28 cellular contexts compared by ENCODE assay signal in genomic region chr5:19605846-19606407, GRCh38.
DNase-seq lines count a peak whose midpoint lies in the region; ATAC-seq, FAIRE-seq and TF ChIP-seq lines count a peak whose summit lies in the region.
"Had no signal": no experiment of that assay in that cellular context is flagged by ENCODE, and none has a peak within 500 bp of the region (broad histone marks: within the 10 kb centered on the region; RNA-seq: fewer than 3 reads in every experiment).

No MANE protein-coding gene starts in this region.

- FAIRE-seq in HepG2 (lab: Jason Lieb, UNC): no peak
- FAIRE-seq: endothelial cell of umbilical vein, GM18507 had no signal

- 2% methylated on average over 3 of the region's 3 CpGs for WGBS in HepG2 (ENCODE audit: low lambda C conversion rate)
- 55% methylated on average over 3 of the region's 3 CpGs for WGBS in right lobe of liver (ENCODE audit: insufficient coverage, low coverage, low lambda C conversion rate, missing lambda C conversion rate)

- peaks cover 0 to 10% (median 3%) of the 10 kb centered on the region in 11 donors for H3K9me3 Mint-ChIP-seq in naive thymus-derived CD4-positive, alpha-beta T cell

- no peak for TF ChIP-seq CTCF in HepG2 (CRISPR knock-in tag; IDR thresholded peaks at IDR 0.05)
- TF ChIP-seq CTCF in right lobe of liver (IDR thresholded peaks at IDR 0.05): no peak
- TF ChIP-seq CTCF in RWPE1 (conservative IDR thresholded peaks at IDR 0.05; ENCODE audit: low read depth): no peak

- H3K4me2 ChIP-seq in HepG2 (ENCODE audit: low read depth, low read length): no peak overlapping the region

- H3K4me3 ChIP-seq in HepG2 (replicated peaks in 1 of 3; ENCODE audit: insufficient read depth in 1 of 3, low read depth in 2 of 3, low read length in 3 of 3) (no peak overlapping the region), right lobe of liver (no peak overlapping the region)
- H3K4me3 ChIP-seq in naive thymus-derived CD4-positive, alpha-beta T cell (ENCODE audit: low read length): no peak overlapping the region
- H3K4me3 ChIP-seq: SJSA1, spleen, upper lobe of left lung had no signal

- TF ChIP-seq POLR2A in HepG2 (IDR thresholded peaks at IDR 0.05; ENCODE audit: insufficient read depth in 1 of 2, low read depth in 2 of 2, low read length in 2 of 2): no peak
- TF ChIP-seq POLR2A in right lobe of liver (IDR thresholded peaks at IDR 0.05): no peak

- no peak for TF ChIP-seq RAD21 in HepG2 (CRISPR knock-in tag; IDR thresholded peaks at IDR 0.05)

- no peak overlapping the region for H3K4me3 Mint-ChIP-seq in naive thymus-derived CD4-positive, alpha-beta T cell
- H3K4me3 Mint-ChIP-seq: activated CD8-positive, alpha-beta T cell treated with anti-CD3 and anti-CD28 coated beads for 36 hours; activated naive CD8-positive, alpha-beta T cell treated with anti-CD3 and anti-CD28 coated beads, Interleukin-2, amount 10 ng/mL, durations not matched to agents 7 days and 5 days; IgD-negative memory B cell; stimulated activated effector memory CD8-positive, alpha-beta T cell treated with anti-CD3 and anti-CD28 coated beads, Interleukin-12 subunit alpha, Interleukin-12 subunit beta, amount 100 ng/mL, for 72 hours had no signal

- no peaks in the 10 kb centered on the region for H3K79me2 ChIP-seq in HepG2 (ENCODE audit: insufficient read depth, low read length)

- H3K9me3 ChIP-seq in HepG2 (ENCODE audit: low read length) (peaks cover 16% of the 10 kb centered on the region), right lobe of liver (peaks cover 0 to 4% (median 0%) of the 10 kb centered on the region in 4 donors)
- no peaks in the 10 kb centered on the region for H3K9me3 ChIP-seq in naive thymus-derived CD4-positive, alpha-beta T cell (ENCODE audit: control insufficient read depth in 2 of 3, low read length in 3 of 3)
- H3K9me3 ChIP-seq: SJSA1 had no signal

- H3K4me1 Mint-ChIP-seq in naive thymus-derived CD4-positive, alpha-beta T cell: no peaks in the 10 kb centered on the region
- H3K4me1 Mint-ChIP-seq: activated naive CD8-positive, alpha-beta T cell treated with anti-CD3 and anti-CD28 coated beads, Interleukin-2, amount 10 ng/mL, durations not matched to agents 7 days and 5 days; IgD-negative memory B cell; stimulated activated effector memory CD8-positive, alpha-beta T cell treated with anti-CD3 and anti-CD28 coated beads, Interleukin-12 subunit alpha, Interleukin-12 subunit beta, amount 100 ng/mL, for 72 hours had no signal

- BruUV-seq in HepG2 (replicated peaks; lab: Mats Ljungman, UMichigan): no TSS peak

- ATAC-seq in HepG2: no peak
- ATAC-seq in right lobe of liver: no peak
- ATAC-seq in esophagus mucosa: peak; percentile 82
- ATAC-seq in GM21447 (IDR thresholded peaks at IDR 0.05; ENCODE audit: unreplicated experiment): no peak
- ATAC-seq in naive thymus-derived CD4-positive, alpha-beta T cell: no peak
- no peak for ATAC-seq in GM18907 (IDR thresholded peaks at IDR 0.05; ENCODE audit: unreplicated experiment)
- no peak for ATAC-seq in HG02798 (IDR thresholded peaks at IDR 0.05; ENCODE audit: poor library complexity, unreplicated experiment)
- ATAC-seq: activated CD8-positive, alpha-beta T cell treated with anti-CD3 and anti-CD28 coated beads for 36 hours; HCT116; Panc1; stimulated activated effector memory CD8-positive, alpha-beta T cell treated with anti-CD3 and anti-CD28 coated beads, Interleukin-12 subunit alpha, Interleukin-12 subunit beta, amount 100 ng/mL, for 72 hours had no signal

- H3K36me3 ChIP-seq in HepG2 (replicated peaks in 1 of 2; ENCODE audit: control insufficient read depth in 1 of 2, insufficient read depth in 2 of 2, low read length in 2 of 2) (no peaks in the 10 kb centered on the region), right lobe of liver (no peaks in the 10 kb centered on the region)
- H3K36me3 ChIP-seq in naive thymus-derived CD4-positive, alpha-beta T cell (ENCODE audit: control insufficient read depth in 2 of 3, insufficient read depth in 3 of 3, low read length in 3 of 3): no peaks in the 10 kb centered on the region
- H3K36me3 ChIP-seq: SJSA1, spleen, upper lobe of left lung had no signal

- POLR2A ChIA-PET in HepG2 (lab: Yijun Ruan, JAX): no interaction called here
- POLR2A ChIA-PET in RWPE1 (lab: Yijun Ruan, JAX; ENCODE audit: low non-redundant PET): interaction anchor here (0.6 kb wide), 1 partner anchor 281 kb away, joined by 4 read pairs; no protein-coding TSS in a partner anchor
- POLR2A ChIA-PET in naive thymus-derived CD4-positive, alpha-beta T cell (lab: Charles Lee): no interaction called here

- TF ChIP-seq EP300 in HepG2 (IDR thresholded peaks at IDR 0.05; ENCODE audit: low read depth in 2 of 2, low read length in 2 of 2) (no peak), HepG2 (CRISPR knock-in tag; IDR thresholded peaks at IDR 0.05; ENCODE audit: borderline replicate concordance) (no peak)

- no peaks in the 10 kb centered on the region for H3K36me3 Mint-ChIP-seq in naive thymus-derived CD4-positive, alpha-beta T cell
- H3K36me3 Mint-ChIP-seq: activated naive CD8-positive, alpha-beta T cell treated with anti-CD3 and anti-CD28 coated beads, Interleukin-2, amount 10 ng/mL, durations not matched to agents 7 days and 5 days; IgD-negative memory B cell; stimulated activated effector memory CD8-positive, alpha-beta T cell treated with anti-CD3 and anti-CD28 coated beads, Interleukin-12 subunit alpha, Interleukin-12 subunit beta, amount 100 ng/mL, for 72 hours had no signal

- CTCF ChIA-PET in HepG2 (lab: Yijun Ruan, JAX; ENCODE audit: low intra/inter-chr PET ratio, low total read pairs): no interaction called here
- CTCF ChIA-PET in RWPE1 (lab: Yijun Ruan, JAX): interaction anchor here (0.6 kb wide), 2 partner anchors 25 to 388 kb away, joined by 3 to 9 read pairs; no protein-coding TSS in a partner anchor
- CTCF ChIA-PET in naive thymus-derived CD4-positive, alpha-beta T cell (lab: Charles Lee): no interaction called here

- H2AFZ ChIP-seq in HepG2 (ENCODE audit: low read length): peak overlapping the region; percentile 15

- no peaks in the 10 kb centered on the region for H4K20me1 ChIP-seq in HepG2 (ENCODE audit: insufficient read depth, low read length)

- no peak overlapping the region for H3K9ac ChIP-seq in HepG2 (ENCODE audit: insufficient read depth, low read depth, low read length)

- intact Hi-C loops in HepG2 (cut with micrococcal nuclease; ENCODE audit: unreplicated experiment) (loop anchor here (10.0 kb wide), 2 partner anchors 1141 to 1211 kb away; no protein-coding TSS in a partner anchor), right lobe of liver (cut with DNase I) (no loop called here)
- intact Hi-C loops in naive thymus-derived CD4-positive, alpha-beta T cell (cut with micrococcal nuclease): no loop called here

- no peaks in the 10 kb centered on the region for H3K27me3 Mint-ChIP-seq in naive thymus-derived CD4-positive, alpha-beta T cell
- H3K27me3 Mint-ChIP-seq: activated CD8-positive, alpha-beta T cell treated with anti-CD3 and anti-CD28 coated beads for 36 hours; activated naive CD8-positive, alpha-beta T cell treated with anti-CD3 and anti-CD28 coated beads, Interleukin-2, amount 10 ng/mL, durations not matched to agents 7 days and 5 days; IgD-negative memory B cell had no signal

- H3K27ac ChIP-seq in HepG2 (ENCODE audit: extremely low read length, insufficient read depth, low read length): no peak overlapping the region
- no peak overlapping the region for H3K27ac ChIP-seq in right lobe of liver
- H3K27ac ChIP-seq in RWPE1: no peak overlapping the region
- H3K27ac ChIP-seq in naive thymus-derived CD4-positive, alpha-beta T cell (ENCODE audit: low read depth, low read length): no peak overlapping the region
- H3K27ac ChIP-seq: SJSA1, spleen, upper lobe of left lung had no signal

- H3K27me3 ChIP-seq in HepG2 (ENCODE audit: control insufficient read depth in 1 of 2, insufficient read depth in 2 of 2, low read length in 2 of 2): no peaks in the 10 kb centered on the region
- no peaks in the 10 kb centered on the region for H3K27me3 ChIP-seq in right lobe of liver
- H3K27me3 ChIP-seq in naive thymus-derived CD4-positive, alpha-beta T cell (ENCODE audit: control insufficient read depth in 2 of 2, insufficient read depth in 2 of 2, low read length in 2 of 2): no peaks in the 10 kb centered on the region
- H3K27me3 ChIP-seq: SJSA1, spleen, upper lobe of left lung had no signal

- no peak overlapping the region for H3K27ac Mint-ChIP-seq in naive thymus-derived CD4-positive, alpha-beta T cell
- H3K27ac Mint-ChIP-seq: activated CD8-positive, alpha-beta T cell treated with anti-CD3 and anti-CD28 coated beads for 36 hours; activated naive CD8-positive, alpha-beta T cell treated with anti-CD3 and anti-CD28 coated beads, Interleukin-2, amount 10 ng/mL, durations not matched to agents 7 days and 5 days; IgD-negative memory B cell; stimulated activated effector memory CD8-positive, alpha-beta T cell treated with anti-CD3 and anti-CD28 coated beads, Interleukin-12 subunit alpha, Interleukin-12 subunit beta, amount 100 ng/mL, for 72 hours had no signal

- in situ Hi-C loops in HepG2 (cut with HindIII; ENCODE audit: extremely low pct_ligation_motif_present, low pct_unique_long_range_greater_than_20kb): no loop called here

- DNase-seq in HepG2 (ENCODE audit: low spot score): no peak
- DNase-seq in right lobe of liver: no peak
- DNase-seq in RWPE1 (ENCODE audit: low spot score): peak; percentile 12
- DNase-seq in naive thymus-derived CD4-positive, alpha-beta T cell: no peak
- DNase-seq: activated CD4-positive, alpha-beta T cell treated with anti-CD3 and anti-CD28 coated beads for 1 hour; activated CD8-positive, alpha-beta T cell treated with anti-CD3 and anti-CD28 coated beads for 36 hours; activated effector memory CD4-positive, alpha-beta T cell treated with Interleukin-2 at 50 U/mL for 16 hours; activated naive CD8-positive, alpha-beta T cell treated with anti-CD3 and anti-CD28 coated beads, Interleukin-2, amount 10 ng/mL, durations not matched to agents 7 days and 5 days; DMS79 treated with DMSO at 0.1 percent for 48 hours; head of caudate nucleus; mesenchymal stem cell; NCI-H1417 treated with DMSO at 0.1 percent for 48 hours; occipital lobe; spleen; stimulated activated CD4-positive, alpha-beta T cell treated with anti-CD3 and anti-CD28 coated beads, Interleukin-2, amount 100 ng/mL, for 48 hours; substantia nigra had no signal

- H3K4me1 ChIP-seq in HepG2 (ENCODE audit: insufficient read depth, low read length): no peaks in the 10 kb centered on the region
- no peaks in the 10 kb centered on the region for H3K4me1 ChIP-seq in right lobe of liver
- no peaks in the 10 kb centered on the region for H3K4me1 ChIP-seq in naive thymus-derived CD4-positive, alpha-beta T cell (ENCODE audit: control insufficient read depth in 2 of 2, insufficient read depth in 2 of 2, low read length in 2 of 2)
- H3K4me1 ChIP-seq: SJSA1, spleen, upper lobe of left lung had no signal

TF ChIP-seq in HepG2, 621 proteins besides CTCF, POLR2A, EP300 and RAD21:
- TF ChIP-seq CEBPB (IDR thresholded peaks at IDR 0.05; ENCODE audit: borderline replicate concordance, low read depth, low read length): peak; percentile 69
- no peak for TF ChIP-seq CHD4 (IDR thresholded peaks at IDR 0.05; ENCODE audit: borderline replicate concordance, low read length)
